Comparison of ENCODE assay signal across 8 cellular contexts in the genomic region with DNA sequence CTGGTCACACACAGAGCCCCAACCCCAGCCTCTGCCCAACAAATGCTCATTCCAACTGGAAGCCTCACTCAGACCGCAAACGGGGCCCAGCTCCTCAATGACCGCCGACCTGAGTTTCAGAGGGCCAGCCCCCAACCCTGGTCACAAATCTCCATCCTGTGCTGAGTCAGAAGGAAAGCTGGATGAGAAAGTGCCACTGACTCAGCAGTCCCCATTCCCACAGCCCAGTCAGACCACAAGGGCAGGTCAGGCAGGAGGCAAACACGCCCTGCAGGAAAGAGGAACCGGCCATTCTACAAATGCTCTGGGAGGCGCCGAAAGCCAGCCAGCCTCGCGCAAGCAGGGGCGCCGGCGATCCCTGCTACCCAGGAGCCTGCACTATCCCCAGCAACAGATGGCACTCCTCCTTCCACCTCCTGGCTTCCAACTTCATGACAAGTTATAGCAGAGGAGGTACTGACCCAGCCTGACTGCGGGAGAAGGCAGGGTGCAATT. TPM values are rescaled to one million over a fixed set of nuclear protein-coding genes. Genes with fewer than 3 reads are reported as not detected.
DNase-seq lines count a peak whose midpoint lies in the region; ATAC-seq and TF ChIP-seq lines count a peak whose summit lies in the region.

No MANE protein-coding gene starts in this region.

- H2AFZ ChIP-seq in PC-9 (no peak overlapping the region), osteoblast (ENCODE audit: low read length) (no peak overlapping the region)

- peaks cover 58% of the 10 kb centered on the region for H3F3A ChIP-seq in PC-9 (ENCODE audit: insufficient read depth, low read depth)

- H4K20me1 ChIP-seq in PC-9 (ENCODE audit: insufficient read depth) (peaks cover 47% of the 10 kb centered on the region), osteoblast (ENCODE audit: insufficient read depth, low read length) (peaks cover 73% of the 10 kb centered on the region)

- H3K79me2 ChIP-seq in PC-9 (ENCODE audit: low read depth) (peaks cover 47% of the 10 kb centered on the region), osteoblast (ENCODE audit: insufficient read depth, low read length) (peaks cover 76% of the 10 kb centered on the region)

- no peaks in the 10 kb centered on the region for H3K9me2 ChIP-seq in PC-9 (ENCODE audit: insufficient read depth)

- TF ChIP-seq CTCF in PC-9 (conservative IDR thresholded peaks at IDR 0.05) (no peak), osteoblast (IDR thresholded peaks at IDR 0.05; ENCODE audit: extremely low read depth, low read depth, low read length) (no peak), testis (IDR thresholded peaks at IDR 0.05) (no peak)

- H3K4me2 ChIP-seq in PC-9 = peak overlapping the region; percentile 72
- H3K4me2 ChIP-seq in osteoblast (ENCODE audit: insufficient read depth, low read length) = peak overlapping the region; percentile 46

- peaks cover 45% of the 10 kb centered on the region for H3K36me3 ChIP-seq in PC-9 (ENCODE audit: low read depth)
- peaks cover 52% of the 10 kb centered on the region for H3K36me3 ChIP-seq in ectodermal cell (ENCODE audit: control insufficient read depth, insufficient read depth, low read length)
- H3K36me3 ChIP-seq in osteoblast (ENCODE audit: insufficient read depth, low read length) = peaks cover 67% of the 10 kb centered on the region
- H3K36me3 ChIP-seq in testis (ENCODE audit: low read depth, missing control alignments) = no peaks in the 10 kb centered on the region

- DNase-seq in ELR (ENCODE audit: low read depth) (peak; percentile 98), PC-9 (peak; percentile 92 to 96), osteoblast (ENCODE audit: insufficient read length, low spot score, missing footprints) (peak; percentile 100), testis (no peak)
- DNase-seq in stimulated activated CD4-positive, alpha-beta T cell treated with anti-CD3 and anti-CD28 coated beads, Interleukin-2, amount 100 ng/mL, for 48 hours = no peak

- H3K27me3 ChIP-seq in PC-9 (ENCODE audit: insufficient read depth, low read depth) (no peaks in the 10 kb centered on the region), ectodermal cell (ENCODE audit: control insufficient read depth, insufficient read depth, low read length, poor library complexity, severe bottlenecking) (no peaks in the 10 kb centered on the region), osteoblast (ENCODE audit: insufficient read depth, low read length) (no peaks in the 10 kb centered on the region), testis (no peaks in the 10 kb centered on the region)

- no TSS peak for BruUV-seq in PC-9 (replicated peaks; lab: Mats Ljungman, UMichigan)

- H3K4me3 ChIP-seq in PC-9 = peak overlapping the region; percentile 2; the same call in 1 of the 2 replicates
- no peak overlapping the region for H3K4me3 ChIP-seq in ectodermal cell (ENCODE audit: insufficient read depth, low read depth, low read length)
- peak overlapping the region; percentile 9 for H3K4me3 ChIP-seq in osteoblast (ENCODE audit: insufficient read depth, low read length)
- no peak overlapping the region for H3K4me3 ChIP-seq in testis

- H3K27ac ChIP-seq in PC-9 = peak overlapping the region; percentile 83
- peak overlapping the region; percentile 8 for H3K27ac ChIP-seq in ectodermal cell (ENCODE audit: insufficient read depth, low read depth, low read length, poor library complexity, severe bottlenecking)
- H3K27ac ChIP-seq in osteoblast (ENCODE audit: low read depth, low read length) = peak overlapping the region; percentile 91
- H3K27ac ChIP-seq in testis = no peak overlapping the region

- H3K9me3 ChIP-seq in PC-9 (ENCODE audit: insufficient read depth, low read depth) (no peaks in the 10 kb centered on the region), ectodermal cell (ENCODE audit: control insufficient read depth, low read length) (no peaks in the 10 kb centered on the region), osteoblast (ENCODE audit: low read depth, low read length) (no peaks in the 10 kb centered on the region), testis (no peaks in the 10 kb centered on the region)

- no peak for TF ChIP-seq POLR2A in testis (IDR thresholded peaks at IDR 0.05)

- POLR2A ChIA-PET in PC-9 (lab: Charles Lee; ENCODE audit: unreplicated experiment) = interaction anchor here (0.5 to 0.8 kb wide), 2 partner anchors 16 to 17 kb away, joined by 4 to 5 read pairs; no protein-coding TSS in a partner anchor

- 92 to 93% methylated on average over 14 of the region's 14 CpGs for WGBS in ectodermal cell, 2 experiments
- 74 to 76% methylated on average over 13 to 14 of the region's 14 CpGs for WGBS in testis, 2 donors

- intact Hi-C loops in PC-9 (cut with micrococcal nuclease; ENCODE audit: unreplicated experiment) (loop anchor here (1.0 to 5.0 kb wide), 3 partner anchors 14 to 56 kb away; a partner anchor contains a TSS), testis (cut with DNase I; ENCODE audit: low total_unique reads) (no loop called here)

- peaks cover 54% of the 10 kb centered on the region for H3K4me1 ChIP-seq in PC-9 (replicated peaks; ENCODE audit: insufficient read depth)
- no peaks in the 10 kb centered on the region for H3K4me1 ChIP-seq in ectodermal cell (ENCODE audit: control insufficient read depth, insufficient read depth, low read length)
- peaks cover 32% of the 10 kb centered on the region for H3K4me1 ChIP-seq in osteoblast (ENCODE audit: insufficient read depth, low read length)
- H3K4me1 ChIP-seq in testis = peaks cover 15% of the 10 kb centered on the region

- CTCF ChIA-PET in PC-9 (lab: Charles Lee) = no interaction called here

- ATAC-seq in HG02798 (IDR thresholded peaks at IDR 0.05; ENCODE audit: poor library complexity, unreplicated experiment) = no peak
- no peak for ATAC-seq in activated CD4-positive, CD25-positive, alpha-beta regulatory T cell treated with anti-CD3 and anti-CD28 coated beads, Interleukin-2, amount 50 U/mL, for 24 hours

RNA-seq across cellular contexts. Expression of a gene that starts 14.1 kb away (rescaled TPM):
- 88.5 and 97.8 TPM in 2 replicates for total RNA-seq in PC-9 (2021)
- 44.7 TPM for polyA plus RNA-seq in ectodermal cell (2013, experiment 1 of 4)
- polyA plus RNA-seq in ectodermal cell (2013, experiment 2 of 4) = 50.4 TPM
- 34.9 TPM for polyA plus RNA-seq in ectodermal cell (2013, experiment 3 of 4)
- polyA plus RNA-seq in ectodermal cell (2013, experiment 4 of 4) = 32.4 TPM
- total RNA-seq in osteoblast = 9.0 and 9.4 TPM in 2 replicates
- 10 to 100 TPM; 25.6 to 35.4 TPM for total RNA-seq in testis
- 22.6 TPM for polyA plus RNA-seq in testis (ENCODE audit: insufficient read depth, low read depth, low replicate concordance)

RNA-seq across cellular contexts. Expression of a gene that starts 14.8 kb away (rescaled TPM):
- total RNA-seq in PC-9 (2021) = 7.6 and 10.6 TPM in 2 replicates
- polyA plus RNA-seq in ectodermal cell (2013, experiment 1 of 4) = 37.5 TPM
- polyA plus RNA-seq in ectodermal cell (2013, experiment 2 of 4) = 41.8 TPM
- 30.9 TPM for polyA plus RNA-seq in ectodermal cell (2013, experiment 3 of 4)
- 32.6 TPM for polyA plus RNA-seq in ectodermal cell (2013, experiment 4 of 4)
- total RNA-seq in osteoblast = 18.0 and 18.5 TPM in 2 replicates
- total RNA-seq in testis = 10 to 100 TPM; 33.0 to 37.2 TPM
- polyA plus RNA-seq in testis (ENCODE audit: insufficient read depth, low read depth, low replicate concordance) = 22.9 TPM

RNA-seq across cellular contexts. Expression of a gene that starts 15.2 kb away (rescaled TPM):
- total RNA-seq in PC-9 (2021) (93.3 and 131 TPM in 2 replicates), osteoblast (56.3 and 56.5 TPM in 2 replicates), testis (100 to 1,000 TPM; 229 to 308 TPM)
- polyA plus RNA-seq in ectodermal cell (2013, experiment 1 of 4) = 129 TPM
- 132 TPM for polyA plus RNA-seq in ectodermal cell (2013, experiment 2 of 4)
- 93.6 TPM for polyA plus RNA-seq in ectodermal cell (2013, experiment 3 of 4)
- polyA plus RNA-seq in ectodermal cell (2013, experiment 4 of 4) = 96.1 TPM
- polyA plus RNA-seq in testis (ENCODE audit: insufficient read depth, low read depth, low replicate concordance) = 213 TPM

RNA-seq across cellular contexts. Expression of a gene that starts 57.3 kb away (rescaled TPM):
- total RNA-seq in PC-9 (2021) = 218 and 264 TPM in 2 replicates
- polyA plus RNA-seq in ectodermal cell (2013, experiment 1 of 4) = 117 TPM
- 120 TPM for polyA plus RNA-seq in ectodermal cell (2013, experiment 2 of 4)
- 78.6 TPM for polyA plus RNA-seq in ectodermal cell (2013, experiment 3 of 4)
- 80.7 TPM for polyA plus RNA-seq in ectodermal cell (2013, experiment 4 of 4)
- 274 and 354 TPM in 2 replicates for total RNA-seq in osteoblast
- 10 to 100 TPM; 58.1 to 69.9 TPM for total RNA-seq in testis
- polyA plus RNA-seq in testis (ENCODE audit: insufficient read depth, low read depth, low replicate concordance) = 91.0 TPM

Comparison
In these comparisons a context has a peak if more than half of its experiments do, and no peak if none do; other contexts are left out.
1. DNase-seq: peak in ELR (single experiment), PC-9 (2 of 2) and osteoblast (single experiment); none in stimulated activated CD4-positive, alpha-beta T cell treated with anti-CD3 and anti-CD28 coated beads, Interleukin-2, amount 100 ng/mL, for 48 hours (0 of 2) and testis (single experiment).
2. H3K27ac ChIP-seq: peak in PC-9 (single experiment), ectodermal cell (single experiment) and osteoblast (single experiment); none in testis (0 of 2).
3. H3K4me3 ChIP-seq: peak in PC-9 (single experiment) and osteoblast (single experiment); none in ectodermal cell (single experiment) and testis (0 of 2).